Comparison of ENCODE assay signal across 8 cellular contexts in the genomic region with DNA sequence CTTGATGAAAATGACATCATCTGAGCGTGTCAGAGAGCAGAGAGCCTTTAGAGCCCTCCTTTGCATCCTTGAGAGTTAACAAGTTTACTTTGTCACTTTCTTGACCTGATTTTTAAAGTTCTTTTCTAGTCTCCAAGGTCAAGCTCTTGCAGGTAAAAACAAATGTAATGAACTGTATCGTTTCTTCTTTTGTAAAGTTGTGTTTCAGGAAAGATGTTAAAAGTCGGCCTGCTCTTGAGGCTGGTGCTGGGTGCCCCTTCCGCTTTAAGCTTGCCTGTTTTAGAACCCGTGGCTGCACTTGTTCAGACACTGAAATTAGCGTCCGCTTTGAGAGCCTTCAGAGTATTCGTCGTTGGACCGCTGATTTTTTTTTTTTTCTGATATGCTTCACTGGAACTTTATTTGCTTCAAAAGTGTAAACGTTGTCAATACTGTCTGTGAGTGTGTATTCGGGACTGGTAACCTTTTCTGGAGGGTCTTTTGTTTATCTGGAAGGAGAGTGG. TPM values are rescaled to one million over a fixed set of nuclear protein-coding genes. Genes with fewer than 3 reads are reported as not detected.
DNase-seq lines count a peak whose midpoint lies in the region; ATAC-seq, FAIRE-seq and TF ChIP-seq lines count a peak whose summit lies in the region.

No MANE protein-coding gene starts in this region.

- H3K9me3 ChIP-seq in HepG2 (ENCODE audit: low read length) (no peaks in the 10 kb centered on the region), testis (no peaks in the 10 kb centered on the region)

- DNase-seq in NCI-H146 (lab: John Stamatoyannopoulos, UW): peak; percentile 2
- DNase-seq in NCI-H146 treated with DMSO at 0.1 percent for 48 hours (lab: John Stamatoyannopoulos, UW; ENCODE audit: unreplicated experiment): no peak
- DNase-seq in MV-4-11 (lab: John Stamatoyannopoulos, UW): peak; percentile 49
- DNase-seq in MCF 10A (ENCODE audit: unreplicated experiment): no peak
- DNase-seq in HepG2 (ENCODE audit: low spot score): no peak
- DNase-seq in testis: peak; percentile 35
- DNase-seq in NCI-H2171 treated with DMSO at 0.1 percent for 48 hours (lab: John Stamatoyannopoulos, UW): no peak
- no peak for DNase-seq in NCI-H345 (lab: John Stamatoyannopoulos, UW)

- intact Hi-C loops in MCF 10A (cut with micrococcal nuclease) (loop anchor here (1.0 to 5.0 kb wide), 3 partner anchors 46 to 122 kb away; no protein-coding TSS in a partner anchor), HepG2 (cut with micrococcal nuclease; ENCODE audit: unreplicated experiment) (loop anchor here (2.0 kb wide), 1 partner anchor 18 kb away; no protein-coding TSS in a partner anchor), testis (cut with DNase I; ENCODE audit: low total_unique reads) (loop anchor here (10.0 kb wide), 3 partner anchors 50 to 650 kb away; a partner anchor contains a TSS)

- CTCF ChIA-PET in MCF 10A (lab: Yijun Ruan, JAX): interaction anchor here (0.6 to 3.3 kb wide), 9 partner anchors 10 to 105 kb away, joined by 3 to 24 read pairs (median 5); no protein-coding TSS in a partner anchor
- CTCF ChIA-PET in HepG2 (lab: Yijun Ruan, JAX; ENCODE audit: low intra/inter-chr PET ratio, low total read pairs): interaction anchor here (1.2 kb wide), 1 partner anchor 85 kb away, joined by 3 read pairs; no protein-coding TSS in a partner anchor

- peak overlapping the region; percentile 85 for H3K9ac ChIP-seq in HepG2 (ENCODE audit: insufficient read depth, low read depth, low read length)

- H3K79me2 ChIP-seq in HepG2 (ENCODE audit: insufficient read depth, low read length): peaks cover 53% of the 10 kb centered on the region

- 5% methylated on average over 12 of the region's 12 CpGs for WGBS in HepG2 (ENCODE audit: low lambda C conversion rate)
- 2 to 3% methylated on average over 12 of the region's 12 CpGs for WGBS in testis, 2 donors

- BruUV-seq in MCF 10A (replicated peaks; lab: Mats Ljungman, UMichigan): TSS peak; percentile 37
- BruUV-seq in HepG2 (replicated peaks; lab: Mats Ljungman, UMichigan): TSS peak; percentile 64

- H3K9me3 Mint-ChIP-seq in MCF 10A (ENCODE audit: unreplicated experiment): no peaks in the 10 kb centered on the region

- no peak for TF ChIP-seq POLR2A in HepG2 (IDR thresholded peaks at IDR 0.05; ENCODE audit: insufficient read depth in 1 of 2, low read depth in 2 of 2, low read length in 2 of 2)
- TF ChIP-seq POLR2A in testis (IDR thresholded peaks at IDR 0.05): no peak

- H3K27me3 ChIP-seq in HepG2 (ENCODE audit: control insufficient read depth in 1 of 2, insufficient read depth in 2 of 2, low read length in 2 of 2) (no peaks in the 10 kb centered on the region), testis (no peaks in the 10 kb centered on the region)

- H3K36me3 ChIP-seq in HepG2 (replicated peaks in 1 of 2; ENCODE audit: control insufficient read depth in 1 of 2, insufficient read depth in 2 of 2, low read length in 2 of 2) (no peaks in the 10 kb centered on the region), testis (ENCODE audit: low read depth, missing control alignments) (no peaks in the 10 kb centered on the region)

- no peak for TF ChIP-seq EP300 in HepG2 (IDR thresholded peaks at IDR 0.05; ENCODE audit: low read depth in 2 of 2, low read length in 2 of 2)
- no peak for TF ChIP-seq EP300 in HepG2 (CRISPR knock-in tag; IDR thresholded peaks at IDR 0.05; ENCODE audit: borderline replicate concordance)

- peak; percentile 15 for FAIRE-seq in HepG2 (lab: Jason Lieb, UNC)

- peaks cover 24% of the 10 kb centered on the region for H3K4me1 Mint-ChIP-seq in MCF 10A (ENCODE audit: insufficient read depth, unreplicated experiment)

- H4K20me1 ChIP-seq in HepG2 (ENCODE audit: insufficient read depth, low read length): peaks cover 5% of the 10 kb centered on the region

- H3K4me3 ChIP-seq in HepG2 (replicated peaks in 1 of 3; ENCODE audit: insufficient read depth in 1 of 3, low read depth in 2 of 3, low read length in 3 of 3) (peak overlapping the region; percentile 66 to 90 (median 85)), testis (peak overlapping the region; percentile 75 to 76)

- no peak for TF ChIP-seq RAD21 in HepG2 (CRISPR knock-in tag; IDR thresholded peaks at IDR 0.05)

- POLR2A ChIA-PET in MCF 10A (lab: Yijun Ruan, JAX) (interaction anchor here (0.6 to 2.8 kb wide), 21 partner anchors 11 to 1704 kb away, joined by 3 to 18 read pairs (median 5); a partner anchor contains a TSS), HepG2 (lab: Yijun Ruan, JAX) (interaction anchor here (0.6 to 1.5 kb wide), 7 partner anchors 9 to 86 kb away, joined by 3 to 4 read pairs (median 3); no protein-coding TSS in a partner anchor)

- no peak overlapping the region for H2AFZ ChIP-seq in HepG2 (ENCODE audit: low read length)

- peaks cover 56% of the 10 kb centered on the region for H3K4me1 ChIP-seq in HepG2 (ENCODE audit: insufficient read depth, low read length)
- H3K4me1 ChIP-seq in testis: peaks cover 27% of the 10 kb centered on the region

- H3K36me3 Mint-ChIP-seq in MCF 10A (ENCODE audit: insufficient read depth, unreplicated experiment): no peaks in the 10 kb centered on the region

- peak overlapping the region; percentile 90 for H3K4me2 ChIP-seq in HepG2 (ENCODE audit: low read depth, low read length)

- H3K27me3 Mint-ChIP-seq in MCF 10A (ENCODE audit: insufficient read depth, unreplicated experiment): no peaks in the 10 kb centered on the region

- peak overlapping the region; percentile 78 for H3K4me3 Mint-ChIP-seq in MCF 10A (ENCODE audit: unreplicated experiment)

- ATAC-seq in HepG2: peak; percentile 32

- TF ChIP-seq CTCF in MCF 10A (IDR thresholded peaks at IDR 0.05; ENCODE audit: unreplicated experiment): no peak
- no peak for TF ChIP-seq CTCF in HepG2 (CRISPR knock-in tag; IDR thresholded peaks at IDR 0.05)
- no peak for TF ChIP-seq CTCF in testis (IDR thresholded peaks at IDR 0.05)

- in situ Hi-C loops in HepG2 (cut with HindIII; ENCODE audit: extremely low pct_ligation_motif_present, low pct_unique_long_range_greater_than_20kb): loop anchor here (25.0 kb wide), 1 partner anchor 173 kb away; no protein-coding TSS in a partner anchor

- H3K27ac ChIP-seq in HepG2 (ENCODE audit: extremely low read length, insufficient read depth, low read length) (peak overlapping the region; percentile 64), testis (peak overlapping the region; percentile 73 to 86)

- peak overlapping the region; percentile 70 for H3K27ac Mint-ChIP-seq in MCF 10A (ENCODE audit: low read depth, unreplicated experiment)

TF ChIP-seq in HepG2, 621 proteins besides CTCF, POLR2A, EP300 and RAD21 (continues in another document):
- no peak for TF ChIP-seq ZNF543 (CRISPR knock-in tag; IDR thresholded peaks at IDR 0.05)
- TF ChIP-seq, protein P1, sequence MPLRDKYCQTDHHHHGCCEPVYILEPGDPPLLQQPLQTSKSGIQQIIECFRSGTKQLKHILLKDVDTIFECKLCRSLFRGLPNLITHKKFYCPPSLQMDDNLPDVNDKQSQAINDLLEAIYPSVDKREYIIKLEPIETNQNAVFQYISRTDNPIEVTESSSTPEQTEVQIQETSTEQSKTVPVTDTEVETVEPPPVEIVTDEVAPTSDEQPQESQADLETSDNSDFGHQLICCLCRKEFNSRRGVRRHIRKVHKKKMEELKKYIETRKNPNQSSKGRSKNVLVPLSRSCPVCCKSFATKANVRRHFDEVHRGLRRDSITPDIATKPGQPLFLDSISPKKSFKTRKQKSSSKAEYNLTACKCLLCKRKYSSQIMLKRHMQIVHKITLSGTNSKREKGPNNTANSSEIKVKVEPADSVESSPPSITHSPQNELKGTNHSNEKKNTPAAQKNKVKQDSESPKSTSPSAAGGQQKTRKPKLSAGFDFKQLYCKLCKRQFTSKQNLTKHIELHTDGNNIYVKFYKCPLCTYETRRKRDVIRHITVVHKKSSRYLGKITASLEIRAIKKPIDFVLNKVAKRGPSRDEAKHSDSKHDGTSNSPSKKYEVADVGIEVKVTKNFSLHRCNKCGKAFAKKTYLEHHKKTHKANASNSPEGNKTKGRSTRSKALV (CRISPR knock-in tag; IDR thresholded peaks at IDR 0.05): no peak
- TF ChIP-seq ZNF775 (CRISPR knock-in tag; IDR thresholded peaks at IDR 0.05; ENCODE audit: borderline replicate concordance): no peak

RNA-seq across cellular contexts. Expression of a gene that starts 52.6 kb away (rescaled TPM):
- 6.9 and 7.8 TPM in 2 replicates for total RNA-seq in MCF 10A (2022)
- 9.0 and 11.8 TPM in 2 replicates for total RNA-seq in HepG2 (2016; rRNA removed; fragmentation: Illumina TruSeq; extraction: Trizol)
- total RNA-seq in HepG2 (2016; cell fraction: cytosol; rRNA removed; fragmentation: Illumina TruSeq; extraction: Trizol; ENCODE audit: low read depth): 8.1 and 9.0 TPM in 2 replicates
- 10.5 and 11.3 TPM in 2 replicates for total RNA-seq in HepG2 (2016; cell fraction: insoluble cytoplasmic fraction; rRNA removed; fragmentation: Illumina TruSeq; extraction: Trizol)
- 10.1 and 11.3 TPM in 2 replicates for total RNA-seq in HepG2 (2016; cell fraction: membrane; rRNA removed; fragmentation: Illumina TruSeq; extraction: Trizol)
- total RNA-seq in HepG2 (2016; cell fraction: nucleus; rRNA removed; fragmentation: Illumina TruSeq; extraction: Trizol): 30.1 and 34.2 TPM in 2 replicates
- polyA plus RNA-seq in HepG2 (2011; rRNA removed): 4.8 and 6.7 TPM in 2 replicates
- 3.2 and 4.8 TPM in 2 replicates for polyA plus RNA-seq in HepG2 (2011; cell fraction: cytosol; rRNA removed)
- 3.9 and 4.0 TPM in 2 replicates for polyA plus RNA-seq in HepG2 (2011; cell fraction: nucleus; rRNA removed)
- polyA plus RNA-seq in HepG2 (2012): 5.1 and 6.6 TPM in 2 replicates
- polyA plus RNA-seq in HepG2 (2016; cell fraction: cytosol; fragmentation: Illumina TruSeq; extraction: Trizol; ENCODE audit: low read depth): 3.7 and 4.0 TPM in 2 replicates
- 5.0 and 5.8 TPM in 2 replicates for polyA plus RNA-seq in HepG2 (2016; cell fraction: insoluble cytoplasmic fraction; fragmentation: Illumina TruSeq; extraction: Trizol; ENCODE audit: low read depth)
- 5.0 TPM in 2 replicates for polyA plus RNA-seq in HepG2 (2016; cell fraction: membrane; fragmentation: Illumina TruSeq; extraction: Trizol; ENCODE audit: low read depth)
- polyA plus RNA-seq in HepG2 (2016; cell fraction: nucleus; fragmentation: Illumina TruSeq; extraction: Trizol; ENCODE audit: insufficient read depth, low read depth): 4.6 and 4.8 TPM in 2 replicates
- polyA minus RNA-seq in HepG2 (2011; rRNA and poly(A)+ RNA removed; ENCODE audit: low replicate concordance): 11.5 and 14.4 TPM in 2 replicates
- 2.4 and 2.8 TPM in 2 replicates for polyA minus RNA-seq in HepG2 (2011; cell fraction: cytosol; rRNA and poly(A)+ RNA removed)
- polyA minus RNA-seq in HepG2 (2011; cell fraction: nucleus; rRNA and poly(A)+ RNA removed): 34.6 and 36.6 TPM in 2 replicates
- total RNA-seq in testis: 10 to 100 TPM; 47.4 to 91.6 TPM
- polyA plus RNA-seq in testis (ENCODE audit: insufficient read depth, low read depth, low replicate concordance): 45.7 TPM

Comparison
In these comparisons a context has a peak if more than half of its experiments do, and no peak if none do; other contexts are left out.
1. DNase-seq: peak in NCI-H146 (single experiment), MV-4-11 (single experiment) and testis (single experiment); none in NCI-H146 treated with DMSO at 0.1 percent for 48 hours (single experiment), MCF 10A (single experiment), HepG2 (single experiment), NCI-H2171 treated with DMSO at 0.1 percent for 48 hours (single experiment) and NCI-H345 (single experiment).